Comparison of ENCODE assay signal across 28 cellular contexts in genomic region chr2:240769096-240769495, GRCh38. TPM values are rescaled to one million over a fixed set of nuclear protein-coding genes. Genes with fewer than 3 reads are reported as not detected.
"Had no signal": no experiment of that assay in that cellular context is flagged by ENCODE, and none has a peak within 500 bp of the region (broad histone marks: within the 10 kb centered on the region; RNA-seq: fewer than 3 reads in every experiment).

No MANE protein-coding gene starts in this region.

- H3K4me2 ChIP-seq: hepatocyte had no signal

- H3K27me3 ChIP-seq: brain microvascular endothelial cell, esophagus squamous epithelium, heart right ventricle, hepatocyte had no signal

- H3K4me3 ChIP-seq: esophagus squamous epithelium, gastroesophageal sphincter, heart right ventricle, hepatocyte had no signal

- H3K36me3 ChIP-seq: brain microvascular endothelial cell, esophagus squamous epithelium, gastroesophageal sphincter, heart right ventricle had no signal

- H2AFZ ChIP-seq: hepatocyte had no signal

- H3K27ac ChIP-seq: brain microvascular endothelial cell, epithelial cell of prostate, esophagus squamous epithelium, gastroesophageal sphincter, heart right ventricle, hepatocyte had no signal

- H3K9me3 ChIP-seq: esophagus squamous epithelium, gastroesophageal sphincter, heart right ventricle had no signal

- ATAC-seq: activated CD4-positive, alpha-beta T cell treated with anti-CD3 and anti-CD28 coated beads for 36 hours; activated naive CD4-positive, alpha-beta T cell treated with anti-CD3 and anti-CD28 coated beads, Interleukin-2, amount 50 U/mL, for 72 hours; activated T-cell treated with anti-CD3 and anti-CD28 coated beads, Interleukin-2, amount 50 U/mL, for 72 hours; gastroesophageal sphincter; heart right ventricle had no signal

- DNase-seq: activated CD4-positive, alpha-beta memory T cell treated with anti-CD3 and anti-CD28 coated beads for 36 hours; activated CD4-positive, alpha-beta T cell treated with anti-CD3 and anti-CD28 coated beads for 36 hours; activated CD4-positive, alpha-beta T cell treated with anti-CD3 and anti-CD28 coated beads, Interleukin-2, amount 10 ng/mL, durations not matched to agents 24 days and 14 days; activated CD4-positive, CD25-positive, alpha-beta regulatory T cell; activated CD4-positive, CD25-positive, alpha-beta regulatory T cell treated with anti-CD3 and anti-CD28 coated beads, Interleukin-2, amount 50 U/mL, for 72 hours; activated CD8-positive, alpha-beta memory T cell treated with anti-CD3 and anti-CD28 coated beads, Interleukin-2, amount 50 U/mL, for 48 hours; activated gamma-delta T cell; activated naive CD4-positive, alpha-beta T cell; activated naive CD4-positive, alpha-beta T cell treated with anti-CD3 and anti-CD28 coated beads, Interleukin-2, amount 10 ng/mL, durations not matched to agents 7 days and 5 days; activated naive CD8-positive, alpha-beta T cell treated with anti-CD3 and anti-CD28 coated beads, Interleukin-2, amount 10 ng/mL, durations not matched to agents 7 days and 5 days; activated T-cell treated with anti-CD3 and anti-CD28 coated beads for 4 hours; activated T-cell treated with anti-CD3 and anti-CD28 coated beads, Interleukin-2, amount 50 U/mL, for 24 hours; activated T-cell treated with anti-CD3 and anti-CD28 coated beads, Interleukin-2, amount 50 U/mL, for 72 hours; brain microvascular endothelial cell; cortex of kidney; dermis blood vessel endothelial cell; effector CD8-positive, alpha-beta T cell; esophagus squamous epithelium; foreskin melanocyte; heart right ventricle; T-helper 2 cell had no signal

- H3K4me1 ChIP-seq: esophagus squamous epithelium, gastroesophageal sphincter, heart right ventricle had no signal

RNA-seq across cellular contexts. Expression of gene KIF1A, which starts 50.9 kb away (rescaled TPM):
- total RNA-seq: bronchial epithelial cell, dermis blood vessel endothelial cell, fibroblast of lung, fibroblast of villous mesenchyme had no signal
